Comparison of ENCODE assay signal across 6 cellular contexts in genomic region chr9:133477992-133478850, GRCh38. TPM values are rescaled to one million over a fixed set of nuclear protein-coding genes. Genes with fewer than 3 reads are reported as not detected.
DNase-seq lines count a peak whose midpoint lies in the region; ATAC-seq and TF ChIP-seq lines count a peak whose summit lies in the region.

No MANE protein-coding gene starts in this region.

- POLR2A ChIA-PET in PC-9 (lab: Charles Lee; ENCODE audit: unreplicated experiment): interaction anchor here (0.6 kb wide), 1 partner anchor 395 kb away, joined by 3 read pairs; no protein-coding TSS in a partner anchor

- H3K9me2 ChIP-seq in DOHH2 (replicated peaks; ENCODE audit: control insufficient read depth, low read length) (no peaks in the 10 kb centered on the region), PC-9 (ENCODE audit: insufficient read depth) (no peaks in the 10 kb centered on the region)

- H3K4me2 ChIP-seq in DOHH2 (ENCODE audit: low read length) (peak overlapping the region; percentile 97), PC-9 (peak overlapping the region; percentile 78)

- H3K36me3 ChIP-seq in DOHH2 (ENCODE audit: control insufficient read depth, low read length) (peaks cover 51% of the 10 kb centered on the region), PC-9 (ENCODE audit: low read depth) (no peaks in the 10 kb centered on the region)

- H3K27me3 ChIP-seq in DOHH2 (ENCODE audit: control insufficient read depth, low read length) (no peaks in the 10 kb centered on the region), PC-9 (ENCODE audit: insufficient read depth, low read depth) (no peaks in the 10 kb centered on the region)

- CTCF ChIA-PET in PC-9 (lab: Charles Lee): interaction anchor here (0.6 to 1.6 kb wide), 3 partner anchors 77 to 334 kb away, joined by 3 to 6 read pairs (median 3); no protein-coding TSS in a partner anchor

- peak overlapping the region; percentile 79 for H2AFZ ChIP-seq in PC-9

- intact Hi-C loops in PC-9 (cut with micrococcal nuclease; ENCODE audit: unreplicated experiment): no loop called here

- H3K4me3 ChIP-seq in DOHH2 (ENCODE audit: low read length) (peak overlapping the region; percentile 94), PC-9 (peak overlapping the region; percentile 56)

- H3K27ac ChIP-seq in DOHH2 (ENCODE audit: low read depth, low read length) (peak overlapping the region; percentile 80), PC-9 (no peak overlapping the region)

- H3K4me1 ChIP-seq in DOHH2 (ENCODE audit: control insufficient read depth, low read length) (peaks cover 26% of the 10 kb centered on the region), PC-9 (replicated peaks; ENCODE audit: insufficient read depth) (peaks cover 27% of the 10 kb centered on the region)

- H3K79me2 ChIP-seq in DOHH2 (ENCODE audit: control insufficient read depth, low read length) (peaks cover 31% of the 10 kb centered on the region), PC-9 (ENCODE audit: low read depth) (no peaks in the 10 kb centered on the region)

- no peaks in the 10 kb centered on the region for H3K9me3 ChIP-seq in DOHH2 (ENCODE audit: control insufficient read depth, insufficient read depth, low read length)
- H3K9me3 ChIP-seq in PC-9 (ENCODE audit: insufficient read depth, low read depth): no peaks in the 10 kb centered on the region

- H4K20me1 ChIP-seq in DOHH2 (ENCODE audit: control insufficient read depth, insufficient read depth, low read depth, low read length): peaks cover 14% of the 10 kb centered on the region; the same call in 1 of the 2 replicates
- H4K20me1 ChIP-seq in PC-9 (ENCODE audit: insufficient read depth): no peaks in the 10 kb centered on the region

- H3F3A ChIP-seq in DOHH2 (ENCODE audit: control insufficient read depth, insufficient read depth) (peaks cover 4% of the 10 kb centered on the region), PC-9 (ENCODE audit: insufficient read depth, low read depth) (peaks cover 12% of the 10 kb centered on the region; the same call in 1 of the 2 replicates)

- TSS peak; percentile 62 for BruUV-seq in PC-9 (replicated peaks; lab: Mats Ljungman, UMichigan)

- TF ChIP-seq CTCF in DOHH2 (IDR thresholded peaks at IDR 0.05; ENCODE audit: low read depth, low read length, poor library complexity, severe bottlenecking) (peak; percentile 9), PC-9 (conservative IDR thresholded peaks at IDR 0.05) (no peak)

- ATAC-seq in GM21786 (IDR thresholded peaks at IDR 0.05; ENCODE audit: unreplicated experiment): peak; percentile 32
- ATAC-seq in stimulated activated naive CD8-positive, alpha-beta T cell treated with anti-CD3 and anti-CD28 coated beads, Interleukin-15, Interleukin-2, amounts not matched to agents 100 U/mL and 50 U/mL, for 24 hours: peak; percentile 9

- DNase-seq in PC-9: no peak
- DNase-seq in glomerular visceral epithelial cell (ENCODE audit: extremely low spot score): peak; percentile 70
- DNase-seq in stimulated activated naive CD8-positive, alpha-beta T cell treated with anti-CD3 and anti-CD28 coated beads, Interleukin-15, Interleukin-2, amounts not matched to agents 100 U/mL and 50 U/mL, for 24 hours: peak; percentile 49
- no peak for DNase-seq in occipital lobe (lab: John Stamatoyannopoulos, UW)

RNA-seq across cellular contexts. Expression of gene SLC2A6, which starts 0.7 kb away (rescaled TPM):
- total RNA-seq in PC-9 (2021): 6.1 and 13.1 TPM in 2 replicates
- 17.2 TPM for total RNA-seq in occipital lobe

RNA-seq across cellular contexts. Expression of gene CACFD1, which starts 18.4 kb away (rescaled TPM):
- total RNA-seq in PC-9 (2021) (28.7 and 32.7 TPM in 2 replicates), occipital lobe (19.0 TPM)

RNA-seq across cellular contexts. Expression of gene MYMK, which starts 46.5 kb away (rescaled TPM):
- total RNA-seq in PC-9 (2021) (not detected in 2 replicates), occipital lobe (not detected)

RNA-seq across cellular contexts. Expression of gene ADAMTS13, which starts 56.1 kb away (rescaled TPM):
- 7.1 and 11.1 TPM in 2 replicates for total RNA-seq in PC-9 (2021)
- total RNA-seq in occipital lobe: 2.2 TPM

RNA-seq across cellular contexts. Expression of gene ADAMTSL2, which starts 56.3 kb away (rescaled TPM):
- total RNA-seq in PC-9 (2021) (0.39 and 0.50 TPM in 2 replicates), occipital lobe (3.3 TPM)

Comparison
In these comparisons a context has a peak if more than half of its experiments do, and no peak if none do; other contexts are left out.
1. DNase-seq: peak in glomerular visceral epithelial cell (single experiment) and stimulated activated naive CD8-positive, alpha-beta T cell treated with anti-CD3 and anti-CD28 coated beads, Interleukin-15, Interleukin-2, amounts not matched to agents 100 U/mL and 50 U/mL, for 24 hours (single experiment); none in PC-9 (0 of 2) and occipital lobe (single experiment).